ENCODE assay signal across 1 cellular context in the genomic region with DNA sequence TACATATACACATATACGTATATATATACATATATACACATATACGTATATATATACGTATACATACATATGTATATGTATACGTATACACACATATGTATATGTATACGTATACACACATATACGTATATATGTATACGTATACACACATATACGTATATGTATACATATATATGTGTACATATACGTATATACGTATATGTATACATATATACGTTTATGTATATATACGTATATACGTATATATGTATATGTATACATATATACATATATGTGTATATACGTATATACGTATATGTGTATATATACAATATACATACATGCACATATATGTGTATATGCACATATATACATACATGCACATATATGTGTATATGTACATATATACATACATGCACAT.
TF ChIP-seq lines count a peak whose summit lies in the region.

No MANE protein-coding gene starts in this region.

TF ChIP-seq in K562, 482 proteins besides CTCF, POLR2A, EP300 and RAD21 (continued from another document):
- TF ChIP-seq EZH2 (IDR thresholded peaks at IDR 0.05; ENCODE audit: borderline replicate concordance, low read depth, low read length) (no peak), BRCA1 (IDR thresholded peaks at IDR 0.05) (no peak), BRCA1 (CRISPR knock-in tag; IDR thresholded peaks at IDR 0.05) (no peak), ARHGAP35 (IDR thresholded peaks at IDR 0.05; ENCODE audit: partially characterized antibody) (no peak), SRSF7 (optimal IDR thresholded peaks at IDR 0.05; ENCODE audit: low read depth, low read length) (no peak), TSC22D4 (tag; IDR thresholded peaks at IDR 0.05) (no peak), TEAD2 (tag; IDR thresholded peaks at IDR 0.05) (no peak), RBM25 (IDR thresholded peaks at IDR 0.05; ENCODE audit: low read depth, low read length, severe bottlenecking) (no peak), NCOA1 (IDR thresholded peaks at IDR 0.05; ENCODE audit: low read depth) (no peak), SRSF3 (IDR thresholded peaks at IDR 0.05; ENCODE audit: insufficient read depth, low read length) (no peak), CEBPG (CRISPR knock-in tag; IDR thresholded peaks at IDR 0.05) (no peak), CEBPG (tag; conservative IDR thresholded peaks at IDR 0.05 in 1 of 2, IDR thresholded peaks at IDR 0.05 in 1 of 2) (peak in 1 of 2 experiments; percentile 29; a peak in 1 of 4 replicates), PPARD (CRISPR knock-in tag; IDR thresholded peaks at IDR 0.05) (peak; percentile 83), SIN3A (IDR thresholded peaks at IDR 0.05; ENCODE audit: borderline replicate concordance in 2 of 2, control insufficient read depth in 1 of 2, low read depth in 2 of 2, low read length in 2 of 2) (no peak), ZNF76 (CRISPR knock-in tag; IDR thresholded peaks at IDR 0.05; ENCODE audit: borderline replicate concordance) (0 out of 2 replicates have a peak, but pooled peaks have one; percentile 72), STAG1 (CRISPR knock-in tag; IDR thresholded peaks at IDR 0.05; ENCODE audit: borderline replicate concordance) (no peak), ZBTB1 (CRISPR knock-in tag; IDR thresholded peaks at IDR 0.05; ENCODE audit: borderline replicate concordance, low read depth) (no peak), GATA2 (CRISPR knock-in tag; IDR thresholded peaks at IDR 0.05) (no peak), MTF1 (CRISPR knock-in tag; IDR thresholded peaks at IDR 0.05; ENCODE audit: borderline replicate concordance) (peak; percentile 93), SIX5 (IDR thresholded peaks at IDR 0.05; ENCODE audit: borderline replicate concordance in 1 of 2, insufficient read depth in 1 of 2, low read depth in 1 of 2, low read length in 2 of 2) (no peak), PHB2 (IDR thresholded peaks at IDR 0.05; ENCODE audit: low read depth) (no peak), ZNF408 (CRISPR knock-in tag; IDR thresholded peaks at IDR 0.05; ENCODE audit: low read depth) (peak; percentile 96), TEAD1 (CRISPR knock-in tag; IDR thresholded peaks at IDR 0.05) (no peak), ZNF140 (CRISPR knock-in tag; IDR thresholded peaks at IDR 0.05) (peak; percentile 83; the same call in 1 of the 2 replicates), SETDB1 (IDR thresholded peaks at IDR 0.05; ENCODE audit: low read length) (no peak), SMC3 (conservative IDR thresholded peaks at IDR 0.05; ENCODE audit: insufficient read depth, low read depth, low read length) (no peak), HNRNPUL1 (IDR thresholded peaks at IDR 0.05; ENCODE audit: low read length) (no peak), PRPF4 (IDR thresholded peaks at IDR 0.05; ENCODE audit: insufficient read depth, low read depth, low read length, poor library complexity, severe bottlenecking) (no peak), NFIX (CRISPR knock-in tag; IDR thresholded peaks at IDR 0.05; ENCODE audit: low read depth) (peak; percentile 75), SRF (CRISPR knock-in tag; IDR thresholded peaks at IDR 0.05) (no peak), SLC30A9 (CRISPR knock-in tag; IDR thresholded peaks at IDR 0.05) (peak; percentile 98), KLF16 (IDR thresholded peaks at IDR 0.05) (no peak), TARDBP (IDR thresholded peaks at IDR 0.05) (no peak), EGR1 (conservative IDR thresholded peaks at IDR 0.05) (no peak), ZNF41 (CRISPR knock-in tag; conservative IDR thresholded peaks at IDR 0.05) (no peak), HMG20A (CRISPR knock-in tag; conservative IDR thresholded peaks at IDR 0.05) (no peak)
- TF ChIP-seq, protein P1, sequence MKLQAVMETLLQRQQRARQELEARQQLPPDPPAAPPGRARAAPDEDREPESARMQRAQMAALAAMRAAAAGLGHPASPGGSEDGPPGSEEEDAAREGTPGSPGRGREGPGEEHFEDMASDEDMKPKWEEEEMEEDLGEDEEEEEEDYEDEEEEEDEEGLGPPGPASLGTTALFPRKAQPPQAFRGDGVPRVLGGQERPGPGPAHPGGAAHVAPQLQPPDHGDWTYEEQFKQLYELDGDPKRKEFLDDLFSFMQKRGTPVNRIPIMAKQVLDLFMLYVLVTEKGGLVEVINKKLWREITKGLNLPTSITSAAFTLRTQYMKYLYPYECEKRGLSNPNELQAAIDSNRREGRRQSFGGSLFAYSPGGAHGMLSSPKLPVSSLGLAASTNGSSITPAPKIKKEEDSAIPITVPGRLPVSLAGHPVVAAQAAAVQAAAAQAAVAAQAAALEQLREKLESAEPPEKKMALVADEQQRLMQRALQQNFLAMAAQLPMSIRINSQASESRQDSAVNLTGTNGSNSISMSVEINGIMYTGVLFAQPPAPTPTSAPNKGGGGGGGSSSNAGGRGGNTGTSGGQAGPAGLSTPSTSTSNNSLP (IDR thresholded peaks at IDR 0.05; ENCODE audit: borderline replicate concordance, low read depth, low read length) = no peak
- TF ChIP-seq, protein P2, sequence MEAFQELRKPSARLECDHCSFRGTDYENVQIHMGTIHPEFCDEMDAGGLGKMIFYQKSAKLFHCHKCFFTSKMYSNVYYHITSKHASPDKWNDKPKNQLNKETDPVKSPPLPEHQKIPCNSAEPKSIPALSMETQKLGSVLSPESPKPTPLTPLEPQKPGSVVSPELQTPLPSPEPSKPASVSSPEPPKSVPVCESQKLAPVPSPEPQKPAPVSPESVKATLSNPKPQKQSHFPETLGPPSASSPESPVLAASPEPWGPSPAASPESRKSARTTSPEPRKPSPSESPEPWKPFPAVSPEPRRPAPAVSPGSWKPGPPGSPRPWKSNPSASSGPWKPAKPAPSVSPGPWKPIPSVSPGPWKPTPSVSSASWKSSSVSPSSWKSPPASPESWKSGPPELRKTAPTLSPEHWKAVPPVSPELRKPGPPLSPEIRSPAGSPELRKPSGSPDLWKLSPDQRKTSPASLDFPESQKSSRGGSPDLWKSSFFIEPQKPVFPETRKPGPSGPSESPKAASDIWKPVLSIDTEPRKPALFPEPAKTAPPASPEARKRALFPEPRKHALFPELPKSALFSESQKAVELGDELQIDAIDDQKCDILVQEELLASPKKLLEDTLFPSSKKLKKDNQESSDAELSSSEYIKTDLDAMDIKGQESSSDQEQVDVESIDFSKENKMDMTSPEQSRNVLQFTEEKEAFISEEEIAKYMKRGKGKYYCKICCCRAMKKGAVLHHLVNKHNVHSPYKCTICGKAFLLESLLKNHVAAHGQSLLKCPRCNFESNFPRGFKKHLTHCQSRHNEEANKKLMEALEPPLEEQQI (IDR thresholded peaks at IDR 0.05) = no peak
- TF ChIP-seq, protein P3, sequence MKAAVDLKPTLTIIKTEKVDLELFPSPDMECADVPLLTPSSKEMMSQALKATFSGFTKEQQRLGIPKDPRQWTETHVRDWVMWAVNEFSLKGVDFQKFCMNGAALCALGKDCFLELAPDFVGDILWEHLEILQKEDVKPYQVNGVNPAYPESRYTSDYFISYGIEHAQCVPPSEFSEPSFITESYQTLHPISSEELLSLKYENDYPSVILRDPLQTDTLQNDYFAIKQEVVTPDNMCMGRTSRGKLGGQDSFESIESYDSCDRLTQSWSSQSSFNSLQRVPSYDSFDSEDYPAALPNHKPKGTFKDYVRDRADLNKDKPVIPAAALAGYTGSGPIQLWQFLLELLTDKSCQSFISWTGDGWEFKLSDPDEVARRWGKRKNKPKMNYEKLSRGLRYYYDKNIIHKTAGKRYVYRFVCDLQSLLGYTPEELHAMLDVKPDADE (conservative IDR thresholded peaks at IDR 0.05; ENCODE audit: control insufficient read depth, low read depth, low read length) = no peak
- TF ChIP-seq, protein P4, sequence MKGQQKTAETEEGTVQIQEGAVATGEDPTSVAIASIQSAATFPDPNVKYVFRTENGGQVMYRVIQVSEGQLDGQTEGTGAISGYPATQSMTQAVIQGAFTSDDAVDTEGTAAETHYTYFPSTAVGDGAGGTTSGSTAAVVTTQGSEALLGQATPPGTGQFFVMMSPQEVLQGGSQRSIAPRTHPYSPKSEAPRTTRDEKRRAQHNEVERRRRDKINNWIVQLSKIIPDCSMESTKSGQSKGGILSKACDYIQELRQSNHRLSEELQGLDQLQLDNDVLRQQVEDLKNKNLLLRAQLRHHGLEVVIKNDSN (CRISPR knock-in tag; IDR thresholded peaks at IDR 0.05) = no peak
- TF ChIP-seq, protein P5, sequence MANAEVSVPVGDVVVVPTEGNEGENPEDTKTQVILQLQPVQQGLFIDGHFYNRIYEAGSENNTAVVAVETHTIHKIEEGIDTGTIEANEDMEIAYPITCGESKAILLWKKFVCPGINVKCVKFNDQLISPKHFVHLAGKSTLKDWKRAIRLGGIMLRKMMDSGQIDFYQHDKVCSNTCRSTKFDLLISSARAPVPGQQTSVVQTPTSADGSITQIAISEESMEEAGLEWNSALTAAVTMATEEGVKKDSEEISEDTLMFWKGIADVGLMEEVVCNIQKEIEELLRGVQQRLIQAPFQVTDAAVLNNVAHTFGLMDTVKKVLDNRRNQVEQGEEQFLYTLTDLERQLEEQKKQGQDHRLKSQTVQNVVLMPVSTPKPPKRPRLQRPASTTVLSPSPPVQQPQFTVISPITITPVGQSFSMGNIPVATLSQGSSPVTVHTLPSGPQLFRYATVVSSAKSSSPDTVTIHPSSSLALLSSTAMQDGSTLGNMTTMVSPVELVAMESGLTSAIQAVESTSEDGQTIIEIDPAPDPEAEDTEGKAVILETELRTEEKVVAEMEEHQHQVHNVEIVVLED (CRISPR knock-in tag; IDR thresholded peaks at IDR 0.05) = peak; percentile 28; the same call in 1 of the 2 replicates
- TF ChIP-seq, protein P6, sequence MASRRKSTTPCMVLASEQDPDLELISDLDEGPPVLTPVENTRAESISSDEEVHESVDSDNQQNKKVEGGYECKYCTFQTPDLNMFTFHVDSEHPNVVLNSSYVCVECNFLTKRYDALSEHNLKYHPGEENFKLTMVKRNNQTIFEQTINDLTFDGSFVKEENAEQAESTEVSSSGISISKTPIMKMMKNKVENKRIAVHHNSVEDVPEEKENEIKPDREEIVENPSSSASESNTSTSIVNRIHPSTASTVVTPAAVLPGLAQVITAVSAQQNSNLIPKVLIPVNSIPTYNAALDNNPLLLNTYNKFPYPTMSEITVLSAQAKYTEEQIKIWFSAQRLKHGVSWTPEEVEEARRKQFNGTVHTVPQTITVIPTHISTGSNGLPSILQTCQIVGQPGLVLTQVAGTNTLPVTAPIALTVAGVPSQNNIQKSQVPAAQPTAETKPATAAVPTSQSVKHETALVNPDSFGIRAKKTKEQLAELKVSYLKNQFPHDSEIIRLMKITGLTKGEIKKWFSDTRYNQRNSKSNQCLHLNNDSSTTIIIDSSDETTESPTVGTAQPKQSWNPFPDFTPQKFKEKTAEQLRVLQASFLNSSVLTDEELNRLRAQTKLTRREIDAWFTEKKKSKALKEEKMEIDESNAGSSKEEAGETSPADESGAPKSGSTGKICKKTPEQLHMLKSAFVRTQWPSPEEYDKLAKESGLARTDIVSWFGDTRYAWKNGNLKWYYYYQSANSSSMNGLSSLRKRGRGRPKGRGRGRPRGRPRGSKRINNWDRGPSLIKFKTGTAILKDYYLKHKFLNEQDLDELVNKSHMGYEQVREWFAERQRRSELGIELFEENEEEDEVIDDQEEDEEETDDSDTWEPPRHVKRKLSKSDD (conservative IDR thresholded peaks at IDR 0.05; ENCODE audit: low read length) = no peak
- TF ChIP-seq, protein P7, sequence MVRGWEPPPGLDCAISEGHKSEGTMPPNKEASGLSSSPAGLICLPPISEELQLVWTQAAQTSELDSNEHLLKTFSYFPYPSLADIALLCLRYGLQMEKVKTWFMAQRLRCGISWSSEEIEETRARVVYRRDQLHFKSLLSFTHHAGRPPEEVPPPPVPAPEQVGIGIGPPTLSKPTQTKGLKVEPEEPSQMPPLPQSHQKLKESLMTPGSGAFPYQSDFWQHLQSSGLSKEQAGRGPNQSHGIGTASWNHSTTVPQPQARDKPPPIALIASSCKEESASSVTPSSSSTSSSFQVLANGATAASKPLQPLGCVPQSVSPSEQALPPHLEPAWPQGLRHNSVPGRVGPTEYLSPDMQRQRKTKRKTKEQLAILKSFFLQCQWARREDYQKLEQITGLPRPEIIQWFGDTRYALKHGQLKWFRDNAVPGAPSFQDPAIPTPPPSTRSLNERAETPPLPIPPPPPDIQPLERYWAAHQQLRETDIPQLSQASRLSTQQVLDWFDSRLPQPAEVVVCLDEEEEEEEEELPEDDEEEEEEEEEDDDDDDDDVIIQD (CRISPR knock-in tag; IDR thresholded peaks at IDR 0.05) = peak; percentile 90
- TF ChIP-seq, protein P8, sequence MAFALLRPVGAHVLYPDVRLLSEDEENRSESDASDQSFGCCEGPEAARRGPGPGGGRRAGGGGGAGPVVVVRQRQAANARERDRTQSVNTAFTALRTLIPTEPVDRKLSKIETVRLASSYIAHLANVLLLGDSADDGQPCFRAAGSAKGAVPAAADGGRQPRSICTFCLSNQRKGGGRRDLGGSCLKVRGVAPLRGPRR (CRISPR knock-in tag; IDR thresholded peaks at IDR 0.05) = peak; percentile 88; the same call in 1 of the 2 replicates
- TF ChIP-seq, protein P9, sequence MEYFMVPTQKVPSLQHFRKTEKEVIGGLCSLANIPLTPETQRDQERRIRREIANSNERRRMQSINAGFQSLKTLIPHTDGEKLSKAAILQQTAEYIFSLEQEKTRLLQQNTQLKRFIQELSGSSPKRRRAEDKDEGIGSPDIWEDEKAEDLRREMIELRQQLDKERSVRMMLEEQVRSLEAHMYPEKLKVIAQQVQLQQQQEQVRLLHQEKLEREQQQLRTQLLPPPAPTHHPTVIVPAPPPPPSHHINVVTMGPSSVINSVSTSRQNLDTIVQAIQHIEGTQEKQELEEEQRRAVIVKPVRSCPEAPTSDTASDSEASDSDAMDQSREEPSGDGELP (CRISPR knock-in tag; IDR thresholded peaks at IDR 0.05; ENCODE audit: borderline replicate concordance) = no peak
- TF ChIP-seq, protein P10, sequence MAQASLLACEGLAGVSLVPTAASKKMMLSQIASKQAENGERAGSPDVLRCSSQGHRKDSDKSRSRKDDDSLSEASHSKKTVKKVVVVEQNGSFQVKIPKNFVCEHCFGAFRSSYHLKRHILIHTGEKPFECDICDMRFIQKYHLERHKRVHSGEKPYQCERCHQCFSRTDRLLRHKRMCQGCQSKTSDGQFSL (CRISPR knock-in tag; IDR thresholded peaks at IDR 0.05) = no peak
- TF ChIP-seq, protein P10 (tag; IDR thresholded peaks at IDR 0.05) = no peak
- TF ChIP-seq, protein P11, sequence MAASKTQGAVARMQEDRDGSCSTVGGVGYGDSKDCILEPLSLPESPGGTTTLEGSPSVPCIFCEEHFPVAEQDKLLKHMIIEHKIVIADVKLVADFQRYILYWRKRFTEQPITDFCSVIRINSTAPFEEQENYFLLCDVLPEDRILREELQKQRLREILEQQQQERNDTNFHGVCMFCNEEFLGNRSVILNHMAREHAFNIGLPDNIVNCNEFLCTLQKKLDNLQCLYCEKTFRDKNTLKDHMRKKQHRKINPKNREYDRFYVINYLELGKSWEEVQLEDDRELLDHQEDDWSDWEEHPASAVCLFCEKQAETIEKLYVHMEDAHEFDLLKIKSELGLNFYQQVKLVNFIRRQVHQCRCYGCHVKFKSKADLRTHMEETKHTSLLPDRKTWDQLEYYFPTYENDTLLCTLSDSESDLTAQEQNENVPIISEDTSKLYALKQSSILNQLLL (CRISPR knock-in tag; IDR thresholded peaks at IDR 0.05; ENCODE audit: borderline replicate concordance) = peak; percentile 99
